In genomic region chr14:24145700-24146621, GRCh38 we compare ENCODE assay signal across 1 cellular context.
TF ChIP-seq lines count a peak whose summit lies in the region.

Gene PSME2, minus strand, starts transcription at chr14:24146610. Its CDS starts 29 bp downstream, at chr14:24146581.

TF ChIP-seq in HepG2, 621 proteins besides CTCF, POLR2A, EP300 and RAD21 (continued from another document and continues in another):
- TF ChIP-seq AKNA (CRISPR knock-in tag; IDR thresholded peaks at IDR 0.05; ENCODE audit: borderline replicate concordance) (no peak), CEBPB (IDR thresholded peaks at IDR 0.05; ENCODE audit: borderline replicate concordance, low read depth, low read length) (no peak), BCL3 (CRISPR knock-in tag; IDR thresholded peaks at IDR 0.05) (no peak), FLYWCH1 (CRISPR knock-in tag; IDR thresholded peaks at IDR 0.05) (no peak), ZNF3 (CRISPR knock-in tag; IDR thresholded peaks at IDR 0.05) (peak; percentile 40; the same call in 1 of the 2 replicates), ATF1 (CRISPR knock-in tag; IDR thresholded peaks at IDR 0.05) (no peak), CSRNP1 (CRISPR knock-in tag; IDR thresholded peaks at IDR 0.05) (0 out of 2 replicates have a peak, but pooled peaks have one; percentile 14), ZFP36L1 (CRISPR knock-in tag; IDR thresholded peaks at IDR 0.05) (no peak), BRCA1 (CRISPR knock-in tag; IDR thresholded peaks at IDR 0.05) (peak; percentile 19; the same call in 1 of the 2 replicates), NCOA5 (CRISPR knock-in tag; IDR thresholded peaks at IDR 0.05) (no peak), NFYC (CRISPR knock-in tag; IDR thresholded peaks at IDR 0.05) (no peak), ZNF776 (CRISPR knock-in tag; IDR thresholded peaks at IDR 0.05) (no peak), MEIS1 (CRISPR knock-in tag; IDR thresholded peaks at IDR 0.05; ENCODE audit: borderline replicate concordance) (no peak), CHD2 (IDR thresholded peaks at IDR 0.05; ENCODE audit: low read depth, low read length) (peak; percentile 59), ZFX (CRISPR knock-in tag; IDR thresholded peaks at IDR 0.05; ENCODE audit: low read depth) (no peak), ZNF296 (CRISPR knock-in tag; conservative IDR thresholded peaks at IDR 0.05) (no peak), ZNF510 (CRISPR knock-in tag; IDR thresholded peaks at IDR 0.05; ENCODE audit: low read depth) (peak; percentile 86; the same call in 1 of the 2 replicates), ZNF749 (CRISPR knock-in tag; IDR thresholded peaks at IDR 0.05; ENCODE audit: borderline replicate concordance) (no peak), MTERF4 (CRISPR knock-in tag; IDR thresholded peaks at IDR 0.05) (no peak), ZNF563 (CRISPR knock-in tag; IDR thresholded peaks at IDR 0.05) (no peak), MXD4 (CRISPR knock-in tag; IDR thresholded peaks at IDR 0.05) (peak; percentile 89; the same call in 1 of the 2 replicates), ZNF672 (CRISPR knock-in tag; IDR thresholded peaks at IDR 0.05) (no peak), TBX2 (CRISPR knock-in tag; IDR thresholded peaks at IDR 0.05; ENCODE audit: borderline replicate concordance) (no peak), GZF1 (CRISPR knock-in tag; IDR thresholded peaks at IDR 0.05) (0 out of 2 replicates have a peak, but pooled peaks have one; percentile 22), ZNF235 (CRISPR knock-in tag; IDR thresholded peaks at IDR 0.05; ENCODE audit: borderline replicate concordance) (peak; percentile 72; the same call in 1 of the 2 replicates), MLLT10 (CRISPR knock-in tag; IDR thresholded peaks at IDR 0.05) (no peak), ZNF547 (CRISPR knock-in tag; IDR thresholded peaks at IDR 0.05) (peak; percentile 31; the same call in 1 of the 2 replicates), ZNF260 (CRISPR knock-in tag; IDR thresholded peaks at IDR 0.05; ENCODE audit: borderline replicate concordance, low read depth) (no peak), NFE2 (CRISPR knock-in tag; IDR thresholded peaks at IDR 0.05) (no peak), NFIB (CRISPR knock-in tag; IDR thresholded peaks at IDR 0.05; ENCODE audit: borderline replicate concordance) (no peak), ZNF256 (CRISPR knock-in tag; conservative IDR thresholded peaks at IDR 0.05) (no peak), ZNF44 (CRISPR knock-in tag; IDR thresholded peaks at IDR 0.05) (no peak; the same call in 1 of the 2 replicates), ETS1 (CRISPR knock-in tag; IDR thresholded peaks at IDR 0.05) (no peak), ZSCAN29 (CRISPR knock-in tag; conservative IDR thresholded peaks at IDR 0.05) (peak; percentile 14; the same call in 1 of the 2 replicates), ZNF878 (CRISPR knock-in tag; IDR thresholded peaks at IDR 0.05) (no peak), ZNF607 (CRISPR knock-in tag; IDR thresholded peaks at IDR 0.05; ENCODE audit: borderline replicate concordance) (no peak), ETV6 (CRISPR knock-in tag; conservative IDR thresholded peaks at IDR 0.05) (peak; percentile 94), JDP2 (CRISPR knock-in tag; IDR thresholded peaks at IDR 0.05; ENCODE audit: borderline replicate concordance) (no peak), ZNF180 (CRISPR knock-in tag; IDR thresholded peaks at IDR 0.05; ENCODE audit: borderline replicate concordance, low read depth) (0 out of 2 replicates have a peak, but pooled peaks have one; percentile 17), NONO (IDR thresholded peaks at IDR 0.05) (no peak), NONO (CRISPR knock-in tag; conservative IDR thresholded peaks at IDR 0.05) (no peak), ZSCAN12 (CRISPR knock-in tag; IDR thresholded peaks at IDR 0.05) (no peak), TP53 (CRISPR knock-in tag; conservative IDR thresholded peaks at IDR 0.05) (no peak), KDM3A (CRISPR knock-in tag; IDR thresholded peaks at IDR 0.05; ENCODE audit: low read depth) (0 out of 2 replicates have a peak, but pooled peaks have one; percentile 45), PRDM10 (CRISPR knock-in tag; IDR thresholded peaks at IDR 0.05; ENCODE audit: low read depth) (no peak; the same call in 1 of the 2 replicates), NCOR1 (IDR thresholded peaks at IDR 0.05; ENCODE audit: borderline replicate concordance, low read length) (no peak), ZNF670 (CRISPR knock-in tag; IDR thresholded peaks at IDR 0.05; ENCODE audit: borderline replicate concordance) (no peak), ONECUT2 (CRISPR knock-in tag; IDR thresholded peaks at IDR 0.05) (no peak), ZNF543 (CRISPR knock-in tag; IDR thresholded peaks at IDR 0.05) (0 out of 2 replicates have a peak, but pooled peaks have one; percentile 15), TGIF2 (CRISPR knock-in tag; IDR thresholded peaks at IDR 0.05) (no peak), PRPF4 (IDR thresholded peaks at IDR 0.05; ENCODE audit: low read depth, low read length, poor library complexity, severe bottlenecking) (no peak), TEAD3 (CRISPR knock-in tag; optimal IDR thresholded peaks at IDR 0.05; ENCODE audit: borderline replicate concordance) (no peak), MAFK (conservative IDR thresholded peaks at IDR 0.05 in 1 of 2, IDR thresholded peaks at IDR 0.05 in 1 of 2; ENCODE audit: low read length in 2 of 2) (no peak), MED1 (CRISPR knock-in tag; IDR thresholded peaks at IDR 0.05) (no peak), HCFC1 (IDR thresholded peaks at IDR 0.05; ENCODE audit: low read depth, low read length) (no peak), ZMYM4 (CRISPR knock-in tag; IDR thresholded peaks at IDR 0.05) (no peak), ZNF350 (CRISPR knock-in tag; IDR thresholded peaks at IDR 0.05; ENCODE audit: borderline replicate concordance, low read depth) (no peak; the same call in 1 of the 2 replicates), ZNF143 (CRISPR knock-in tag; IDR thresholded peaks at IDR 0.05) (no peak), HMG20B (CRISPR knock-in tag; conservative IDR thresholded peaks at IDR 0.05) (no peak; the same call in 1 of the 2 replicates), ZNF24 (IDR thresholded peaks at IDR 0.05) (0 out of 2 replicates have a peak, but pooled peaks have one; percentile 13), ZNF30 (CRISPR knock-in tag; IDR thresholded peaks at IDR 0.05) (no peak), HINFP (CRISPR knock-in tag; IDR thresholded peaks at IDR 0.05; ENCODE audit: low read depth) (no peak)
